ENCODE assay signal across 22 cellular contexts in the genomic region with DNA sequence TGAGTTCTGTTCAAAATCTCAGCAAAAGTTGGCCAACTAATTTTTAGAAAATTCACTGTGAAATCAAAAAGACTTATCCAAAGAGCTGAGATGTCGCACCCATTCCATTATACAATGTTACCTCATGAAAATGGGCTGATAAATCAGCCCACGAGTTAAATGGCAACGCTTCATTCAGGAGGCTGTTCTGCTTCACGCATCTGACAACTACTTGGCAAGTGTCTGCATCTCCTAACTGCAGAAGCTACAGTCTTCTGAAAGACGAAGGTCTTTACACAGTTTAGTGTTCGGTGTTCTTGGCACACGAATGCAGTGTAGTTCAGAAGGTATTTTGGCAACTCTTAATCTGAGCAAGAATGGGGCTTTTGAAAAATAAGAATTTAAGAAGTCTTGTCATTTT.
"Had no signal": no experiment of that assay in that cellular context is flagged by ENCODE, and none has a peak within 500 bp of the region (broad histone marks: within the 10 kb centered on the region; RNA-seq: fewer than 3 reads in every experiment).

No MANE protein-coding gene starts in this region.

- ATAC-seq: foreskin keratinocyte; heart right ventricle; left lung; natural killer cell treated with Interleukin-12 subunit alpha and Interleukin-12 subunit beta and Interleukin-15 and Interleukin-18, amount 100 ng/mL, for 72 hours; right cardiac atrium; stimulated activated memory B cell treated with anti-CD40 and anti-IgM and Interleukin-4, amounts not matched to agents 10 μg/mL and 1 μg/mL and 100 μg/mL, for 72 hours had no signal

- H3K4me1 ChIP-seq: heart right ventricle, left lung, prostate gland, spleen, tibial nerve, upper lobe of left lung, uterus had no signal

- H3K4me3 ChIP-seq: dorsolateral prefrontal cortex, heart right ventricle, left lung, prostate gland, skin epidermis, spleen, thoracic aorta, tibial nerve, upper lobe of left lung, uterus had no signal

- DNase-seq: dorsolateral prefrontal cortex; effector CD4-positive, alpha-beta T cell; foreskin keratinocyte; glutamatergic neuron; heart right ventricle; hippocampal formation; left cardiac atrium; left lung; naive B cell; right cardiac atrium; spleen; stimulated activated CD4-positive, alpha-beta T cell treated with anti-CD3 and anti-CD28 coated beads, Interleukin-4, amount 100 ng/mL, for 4 hours; upper lobe of left lung had no signal

- FAIRE-seq: islet of Langerhans had no signal

- H3K27me3 ChIP-seq: dorsolateral prefrontal cortex, foreskin keratinocyte, heart right ventricle, left lung, neutrophil, spleen, tibial nerve, upper lobe of left lung, uterus had no signal

- H3K27ac ChIP-seq: dorsolateral prefrontal cortex, foreskin keratinocyte, heart right ventricle, left lung, neutrophil, prostate gland, skin epidermis, spleen, thoracic aorta, tibial nerve, upper lobe of left lung, uterus had no signal

- H3K9me3 ChIP-seq: heart right ventricle, left lung, neutrophil, prostate gland, spleen, thoracic aorta, tibial nerve, upper lobe of left lung, uterus had no signal

- H3K36me3 ChIP-seq: heart right ventricle, left lung, neutrophil, prostate gland, spleen, thoracic aorta, tibial nerve, upper lobe of left lung, uterus had no signal
